In genomic region chr18:74116628-74117554, GRCh38 we compare ENCODE assay signal across 8 cellular contexts. TPM values are rescaled to one million over a fixed set of nuclear protein-coding genes. Genes with fewer than 3 reads are reported as not detected.
DNase-seq lines count a peak whose midpoint lies in the region; ATAC-seq, FAIRE-seq and TF ChIP-seq lines count a peak whose summit lies in the region.

No MANE protein-coding gene starts in this region.

- H3K4me3 ChIP-seq in small intestine (ENCODE audit: low read depth in 1 of 2, low read length in 2 of 2), result no peak overlapping the region

- H3K4me1 ChIP-seq in small intestine (ENCODE audit: control insufficient read depth in 2 of 2, insufficient read depth in 1 of 2, low read depth in 1 of 2, low read length in 1 of 2), result no peaks in the 10 kb centered on the region

- no peak overlapping the region for H3K27ac Mint-ChIP-seq in T-cell

- DNase-seq in NOMO-1 treated with DMSO at 0.1 percent for 48 hours (lab: John Stamatoyannopoulos, UW; ENCODE audit: unreplicated experiment) (peak; percentile 44), NOMO-1 treated with dmso at 0.1 percent for 144 hours (lab: John Stamatoyannopoulos, UW; ENCODE audit: unreplicated experiment) (no peak), T-cell (peak in 20 of 34 experiments; percentile 3 to 33 (median 10)), foreskin melanocyte (peak; percentile 23), small intestine (peak; percentile 26)

- peak; percentile 68 for ATAC-seq in HG03342 (IDR thresholded peaks at IDR 0.05; ENCODE audit: unreplicated experiment)
- ATAC-seq in T-cell (replicated peaks in 1 of 4), result no peak
- ATAC-seq in GM18858 (IDR thresholded peaks at IDR 0.05; ENCODE audit: unreplicated experiment), result no peak
- ATAC-seq in GM18505 (IDR thresholded peaks at IDR 0.05; ENCODE audit: unreplicated experiment), result no peak

- no peak for TF ChIP-seq POLR2A in GM18505 (IDR thresholded peaks at IDR 0.05; ENCODE audit: borderline replicate concordance, extremely low read depth, insufficient read depth, insufficient read length)

- H3K36me3 Mint-ChIP-seq in T-cell, result peaks cover 3% of the 10 kb centered on the region

- POLR2A ChIA-PET in T-cell (lab: Charles Lee), result no interaction called here

- peaks cover 5 to 6% (median 6%) of the 10 kb centered on the region in 3 donors for H3K4me1 Mint-ChIP-seq in T-cell

- no peaks in the 10 kb centered on the region for H3K9me3 ChIP-seq in small intestine (ENCODE audit: control insufficient read depth, low read depth)

- H3K27me3 Mint-ChIP-seq in T-cell, result peaks cover 0 to 4% of the 10 kb centered on the region in 2 donors

- FAIRE-seq in small intestine (lab: Jason Lieb, UNC), result no peak

- peaks cover 0 to 6% (median 5%) of the 10 kb centered on the region in 3 donors for H3K9me3 Mint-ChIP-seq in T-cell

- no peaks in the 10 kb centered on the region for H3K36me3 ChIP-seq in small intestine (ENCODE audit: control insufficient read depth in 2 of 2, insufficient read depth in 2 of 2, low read length in 2 of 2)

- H3K27ac ChIP-seq in small intestine (ENCODE audit: low read depth in 1 of 2, low read length in 1 of 2), result no peak overlapping the region

- CTCF ChIA-PET in T-cell (lab: Charles Lee), result interaction anchor here (0.6 to 2.6 kb wide), 4 partner anchors 34 to 1195 kb away, joined by 4 to 20 read pairs (median 9); no protein-coding TSS in a partner anchor

- no peak overlapping the region for H3K4me3 Mint-ChIP-seq in T-cell

- 32 to 39% (median 32%) methylated on average over 9 of the region's 9 CpGs for WGBS in small intestine, 3 donors

- H3K27me3 ChIP-seq in small intestine (ENCODE audit: control insufficient read depth in 2 of 2, insufficient read depth in 2 of 2, low read length in 2 of 2), result no peaks in the 10 kb centered on the region

RNA-seq across cellular contexts. Expression of gene FBXO15, which starts 30.7 kb away (rescaled TPM):
- total RNA-seq in T-cell, result 1 to 10 TPM; 1.3 to 2.3 (median 2.2) TPM
- under 1 TPM in 1 of 3 donors, not detected in 2; 0.28 TPM for polyA plus RNA-seq in small intestine

RNA-seq across cellular contexts. Expression of gene TIMM21, which starts 31.4 kb away (rescaled TPM):
- 10 to 100 TPM; 14.6 to 20.9 (median 18.6) TPM for total RNA-seq in T-cell
- 10 to 100 TPM in 2 of 3 donors, 1 to 10 TPM in 1; 9.2 to 31.2 (median 14.3) TPM for polyA plus RNA-seq in small intestine
